Comparison of ENCODE assay signal across 12 cellular contexts in the genomic region with DNA sequence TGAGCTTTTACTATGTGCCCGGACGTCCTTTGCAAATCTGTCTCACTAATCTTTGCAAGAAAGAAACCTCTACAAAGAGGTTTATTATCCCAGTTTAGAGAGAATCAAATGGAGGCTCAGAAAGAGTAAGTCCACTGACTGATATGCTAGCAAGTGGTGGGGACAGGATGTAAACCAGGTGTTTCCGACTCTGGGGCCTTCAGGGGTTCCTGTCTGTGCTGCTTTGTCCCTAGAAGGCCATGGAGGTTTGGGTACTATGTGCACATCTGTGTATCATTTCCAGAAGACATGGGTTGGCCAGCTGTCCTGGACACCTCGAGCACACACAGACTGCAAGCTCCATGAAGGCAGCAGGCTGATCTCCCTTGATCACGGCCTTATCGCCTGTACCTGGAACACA. TPM values are rescaled to one million over a fixed set of nuclear protein-coding genes. Genes with fewer than 3 reads are reported as not detected.
DNase-seq lines count a peak whose midpoint lies in the region; ATAC-seq and TF ChIP-seq lines count a peak whose summit lies in the region.
"Had no signal": no experiment of that assay in that cellular context is flagged by ENCODE, and none has a peak within 500 bp of the region (broad histone marks: within the 10 kb centered on the region; RNA-seq: fewer than 3 reads in every experiment).

No MANE protein-coding gene starts in this region.

- no peak for TF ChIP-seq POLR2A in breast epithelium (IDR thresholded peaks at IDR 0.05)

- H3K9me3 Mint-ChIP-seq in MCF 10A (ENCODE audit: unreplicated experiment) (no peaks in the 10 kb centered on the region), glutamatergic neuron (ENCODE audit: unreplicated experiment) (peaks cover 15% of the 10 kb centered on the region)

- H3K27ac ChIP-seq in breast epithelium (peak overlapping the region in 1 of 2 donors; percentile 62), WERI-Rb-1 (peak overlapping the region; percentile 95), thymus (ENCODE audit: low read depth) (peak overlapping the region; percentile 94)

- TF ChIP-seq CTCF in MCF 10A (IDR thresholded peaks at IDR 0.05; ENCODE audit: unreplicated experiment): no peak
- no peak for TF ChIP-seq CTCF in breast epithelium (IDR thresholded peaks at IDR 0.05)
- no peak for TF ChIP-seq CTCF in WERI-Rb-1 (IDR thresholded peaks at IDR 0.05; ENCODE audit: low read depth, low read length)
- TF ChIP-seq CTCF in glutamatergic neuron (IDR thresholded peaks at IDR 0.05; ENCODE audit: partially characterized antibody, unreplicated experiment): no peak
- TF ChIP-seq CTCF in omental fat pad (IDR thresholded peaks at IDR 0.05): no peak

- no peak for DNase-seq in MCF 10A (ENCODE audit: unreplicated experiment)
- DNase-seq in breast epithelium (ENCODE audit: low spot score in 2 of 2): no peak
- no peak for DNase-seq in WERI-Rb-1
- DNase-seq in glutamatergic neuron: no peak
- no peak for DNase-seq in omental fat pad (ENCODE audit: low spot score)
- no peak for DNase-seq in nucleus accumbens (lab: John Stamatoyannopoulos, UW)
- DNase-seq: BE2C, midbrain, NCI-H2227 treated with DMSO at 0.1 percent for 48 hours, T-helper 9 cell had no signal

- H3K36me3 ChIP-seq in breast epithelium: no peaks in the 10 kb centered on the region
- H3K36me3 ChIP-seq in WERI-Rb-1: peaks cover 46% of the 10 kb centered on the region
- H3K36me3 ChIP-seq in thymus (ENCODE audit: control insufficient read depth, insufficient read depth): peaks cover 18% of the 10 kb centered on the region

- peaks cover 10% of the 10 kb centered on the region for H3K4me1 Mint-ChIP-seq in MCF 10A (ENCODE audit: insufficient read depth, unreplicated experiment)
- H3K4me1 Mint-ChIP-seq in glutamatergic neuron (ENCODE audit: low read depth, unreplicated experiment): peaks cover 20% of the 10 kb centered on the region

- intact Hi-C loops in MCF 10A (cut with micrococcal nuclease) (no loop called here), breast epithelium (cut with DNase I; ENCODE audit: low total_unique reads) (no loop called here)

- H3K4me3 Mint-ChIP-seq in MCF 10A (ENCODE audit: unreplicated experiment) (peak overlapping the region; percentile 99), glutamatergic neuron (ENCODE audit: unreplicated experiment) (peak overlapping the region; percentile 80)

- POLR2A ChIA-PET in MCF 10A (lab: Yijun Ruan, JAX): interaction anchor here (0.7 to 2.3 kb wide), 7 partner anchors 15 to 238 kb away, joined by 3 to 25 read pairs (median 8); partner anchors contain the start of gene NAPA

- H3K27me3 ChIP-seq in breast epithelium (no peaks in the 10 kb centered on the region), WERI-Rb-1 (ENCODE audit: insufficient read depth, low read depth, severe bottlenecking) (no peaks in the 10 kb centered on the region), thymus (ENCODE audit: control insufficient read depth, insufficient read depth) (no peaks in the 10 kb centered on the region)
- H3K27me3 ChIP-seq: BE2C had no signal

- no TSS peak for BruUV-seq in MCF 10A (replicated peaks; lab: Mats Ljungman, UMichigan)

- H3K36me3 Mint-ChIP-seq in MCF 10A (ENCODE audit: insufficient read depth, unreplicated experiment): peaks cover 43% of the 10 kb centered on the region
- H3K36me3 Mint-ChIP-seq in glutamatergic neuron (ENCODE audit: unreplicated experiment): peaks cover 9% of the 10 kb centered on the region

- H3K27ac Mint-ChIP-seq in MCF 10A (ENCODE audit: low read depth, unreplicated experiment): peak overlapping the region; percentile 99
- peak overlapping the region; percentile 69 for H3K27ac Mint-ChIP-seq in glutamatergic neuron (ENCODE audit: unreplicated experiment)

- H3K9me3 ChIP-seq in breast epithelium (no peaks in the 10 kb centered on the region), WERI-Rb-1 (ENCODE audit: severe bottlenecking) (no peaks in the 10 kb centered on the region), thymus (ENCODE audit: control insufficient read depth) (no peaks in the 10 kb centered on the region)
- H3K9me3 ChIP-seq: BE2C had no signal

- 53% methylated on average over 6 of the region's 6 CpGs for WGBS in thymus

- H3K4me3 ChIP-seq in breast epithelium (no peak overlapping the region), WERI-Rb-1 (ENCODE audit: low read depth, low read length) (no peak overlapping the region), thymus (ENCODE audit: low read length) (peak overlapping the region; percentile 88)

- CTCF ChIA-PET in MCF 10A (lab: Yijun Ruan, JAX): interaction anchor here (0.6 to 1.4 kb wide), 4 partner anchors 11 to 213 kb away, joined by 3 to 7 read pairs (median 4); no protein-coding TSS in a partner anchor

- H3K27me3 Mint-ChIP-seq in MCF 10A (ENCODE audit: insufficient read depth, unreplicated experiment) (no peaks in the 10 kb centered on the region), glutamatergic neuron (ENCODE audit: unreplicated experiment) (peaks cover 6% of the 10 kb centered on the region)

- ATAC-seq in omental fat pad (ENCODE audit: low FRiP score): no peak
- ATAC-seq in GM18498 (IDR thresholded peaks at IDR 0.05; ENCODE audit: unreplicated experiment): no peak

- H3K4me1 ChIP-seq in breast epithelium (peaks cover 0 to 7% of the 10 kb centered on the region in 2 donors), thymus (ENCODE audit: control insufficient read depth, insufficient read depth, low read length) (peaks cover 40% of the 10 kb centered on the region)
- H3K4me1 ChIP-seq: BE2C had no signal

RNA-seq across cellular contexts. Expression of gene KPTN, which starts 1.2 kb away (rescaled TPM):
- 9.7 and 17.6 TPM in 2 replicates for total RNA-seq in MCF 10A (2022)
- total RNA-seq in breast epithelium: 1 to 10 TPM; 4.6 to 6.6 (median 6.3) TPM
- 51.2 TPM for total RNA-seq in glutamatergic neuron (ENCODE audit: unreplicated experiment)
- 32.2 TPM for polyA plus RNA-seq in thymus
- 1 to 10 TPM; 4.4 to 7.6 (median 5.5) TPM for total RNA-seq in omental fat pad

RNA-seq across cellular contexts. Expression of gene SLC8A2, which starts 13.5 kb away (rescaled TPM):
- total RNA-seq in MCF 10A (2022) (0.54 TPM in 1 of 2 replicates, not detected in the other), breast epithelium (under 1 TPM in 2 of 3 donors, not detected in 1; under 0.01 to 0.29 TPM), glutamatergic neuron (ENCODE audit: unreplicated experiment) (115 TPM), omental fat pad (1 to 10 TPM in 1 of 4 donors, under 1 TPM in 2, not detected in 1; 0.19 to 1.4 (median 0.47) TPM)
- 0.16 TPM for polyA plus RNA-seq in thymus

RNA-seq across cellular contexts. Expression of gene NAPA, which starts 29.7 kb away (rescaled TPM):
- total RNA-seq in MCF 10A (2022): 72.1 and 73.2 TPM in 2 replicates
- 100 to 1,000 TPM in 1 of 3 donors, 10 to 100 TPM in 2; 82.4 to 117 (median 96.0) TPM for total RNA-seq in breast epithelium
- 262 TPM for total RNA-seq in glutamatergic neuron (ENCODE audit: unreplicated experiment)
- polyA plus RNA-seq in thymus: 89.2 TPM
- 10 to 100 TPM; 77.5 to 83.6 (median 81.0) TPM for total RNA-seq in omental fat pad

Comparison
In these comparisons a context has a peak if more than half of its experiments do, and no peak if none do; other contexts are left out.
1. RNA of gene SLC8A2, which starts 13.5 kb away (total RNA-seq): 115 TPM in glutamatergic neuron (single experiment); 0.19 to 1.4 TPM in omental fat pad, 0.54 TPM in MCF 10A and under 0.01 to 0.29 TPM in breast epithelium; every median in the first group is over 10 times any median in the second.